In the genomic region with DNA sequence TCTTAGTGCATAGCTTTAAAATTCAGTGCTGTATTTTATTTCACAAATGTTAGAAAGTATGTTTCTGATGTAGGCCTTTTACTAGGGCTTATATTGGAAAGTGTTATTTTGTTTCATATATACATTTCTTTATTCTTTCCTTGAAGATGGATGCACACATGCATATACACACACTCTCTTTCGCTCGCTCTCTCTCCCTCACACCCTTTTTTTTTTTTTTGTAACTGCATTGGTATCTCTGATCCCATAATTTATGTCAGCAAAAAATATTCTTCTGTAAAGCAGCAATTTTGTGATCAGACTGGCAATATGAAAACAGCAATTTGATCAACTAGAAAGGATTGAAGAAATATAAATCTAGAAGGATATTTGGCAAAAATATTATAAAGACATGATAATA, we compare ENCODE assay signal across 12 cellular contexts. TPM values are rescaled to one million over a fixed set of nuclear protein-coding genes. Genes with fewer than 3 reads are reported as not detected.
A peak's percentile ranks its signal among the peaks of the same experiment; 100 is the strongest.
DNase-seq lines count a peak whose midpoint lies in the region; ATAC-seq and TF ChIP-seq lines count a peak whose summit lies in the region.
"Had no signal": no experiment of that assay in that cellular context is flagged by ENCODE, and none has a peak within 500 bp of the region (broad histone marks: within the 10 kb centered on the region; RNA-seq: fewer than 3 reads in every experiment).

No MANE protein-coding gene starts in this region.

- CTCF ChIA-PET in CD8-positive, alpha-beta memory T cell (lab: Charles Lee), result interaction anchor here (0.8 kb wide), 1 partner anchor 486 kb away, joined by 3 read pairs; no protein-coding TSS in a partner anchor

- no peaks in the 10 kb centered on the region for H3K9me3 Mint-ChIP-seq in CD8-positive, alpha-beta memory T cell
- no peaks in the 10 kb centered on the region for H3K9me3 Mint-ChIP-seq in central memory CD8-positive, alpha-beta T cell
- H3K9me3 Mint-ChIP-seq: dendritic cell treated with granulocyte-macrophage colony-stimulating factor and Interleukin-4, amounts not matched to agents 40 ng/mL and 50 ng/mL, for 4 days had no signal

- H3K4me1 ChIP-seq in CD8-positive, alpha-beta memory T cell (ENCODE audit: insufficient read depth, low read length), result peaks cover 31% of the 10 kb centered on the region
- H3K4me1 ChIP-seq in Karpas-422 (ENCODE audit: low read length) (peaks cover 55% of the 10 kb centered on the region), transverse colon (peaks cover 3 to 47% (median 27%) of the 10 kb centered on the region in 4 donors)

- H3K79me2 ChIP-seq in Karpas-422 (ENCODE audit: low read length) (peaks cover 96% of the 10 kb centered on the region), neural cell (replicated peaks; ENCODE audit: insufficient read depth, low read length) (peaks cover 84% of the 10 kb centered on the region)

- TF ChIP-seq POLR2A in transverse colon (IDR thresholded peaks at IDR 0.05), result no peak

- no peak for ATAC-seq in central memory CD8-positive, alpha-beta T cell (replicated peaks; ENCODE audit: extremely low read depth, poor library complexity, severe bottlenecking)
- no peak for ATAC-seq in HG03565 (IDR thresholded peaks at IDR 0.05; ENCODE audit: unreplicated experiment)
- ATAC-seq: left colon had no signal

- no peaks in the 10 kb centered on the region for H4K20me1 ChIP-seq in Karpas-422 (ENCODE audit: insufficient read depth, low read depth, low read length)
- no peaks in the 10 kb centered on the region for H4K20me1 ChIP-seq in neural cell (ENCODE audit: insufficient read depth)

- no peak for DNase-seq in CD8-positive, alpha-beta memory T cell
- DNase-seq in Karpas-422 (peak; percentile 51), WERI-Rb-1 (no peak), midbrain (lab: John Stamatoyannopoulos, UW) (no peak), transverse colon (no peak)
- no peak for DNase-seq in central memory CD8-positive, alpha-beta T cell (ENCODE audit: low spot score in 2 of 2)
- DNase-seq: activated CD4-positive, alpha-beta T cell treated with anti-CD3 and anti-CD28 coated beads for 1 hour; left colon; NCI-H446 had no signal

- no peaks in the 10 kb centered on the region for H3K9me3 ChIP-seq in CD8-positive, alpha-beta memory T cell (ENCODE audit: low read length)
- no peaks in the 10 kb centered on the region for H3K9me3 ChIP-seq in Karpas-422 (ENCODE audit: low read length)
- no peaks in the 10 kb centered on the region for H3K9me3 ChIP-seq in neural cell (ENCODE audit: low read length)
- H3K9me3 ChIP-seq in WERI-Rb-1 (ENCODE audit: severe bottlenecking), result no peaks in the 10 kb centered on the region
- H3K9me3 ChIP-seq in transverse colon, result no peaks in the 10 kb centered on the region

- H3F3A ChIP-seq in neural cell (ENCODE audit: insufficient read depth, low read length, poor library complexity, severe bottlenecking), result no peaks in the 10 kb centered on the region

- H3K27ac ChIP-seq in CD8-positive, alpha-beta memory T cell (ENCODE audit: low read depth, low read length), result no peak overlapping the region
- H3K27ac ChIP-seq in Karpas-422 (ENCODE audit: low read length) (0 out of 2 replicates have a peak overlapping the region, but pooled peaks have one; percentile 15), neural cell (ENCODE audit: low read length) (no peak overlapping the region), WERI-Rb-1 (no peak overlapping the region), transverse colon (peak overlapping the region in 1 of 4 donors; percentile 97)

- in situ Hi-C loops in transverse colon (cut with MboI; ENCODE audit: low pct_ligation_motif_present in 1 of 4, low pct_unique_long_range_greater_than_20kb in 1 of 4, low sequenced_read_pairs in 3 of 4), result no loop called here

- H3K4me1 Mint-ChIP-seq in CD8-positive, alpha-beta memory T cell, result peaks cover 63 to 74% (median 68%) of the 10 kb centered on the region in 3 donors
- H3K4me1 Mint-ChIP-seq in central memory CD8-positive, alpha-beta T cell, result peaks cover 52% of the 10 kb centered on the region

- H3K27me3 Mint-ChIP-seq in CD8-positive, alpha-beta memory T cell, result peaks cover 0 to 3% of the 10 kb centered on the region in 2 donors
- no peaks in the 10 kb centered on the region for H3K27me3 Mint-ChIP-seq in central memory CD8-positive, alpha-beta T cell
- H3K27me3 Mint-ChIP-seq: dendritic cell treated with granulocyte-macrophage colony-stimulating factor and Interleukin-4, amounts not matched to agents 40 ng/mL and 50 ng/mL, for 4 days had no signal

- no peak overlapping the region for H3K4me3 ChIP-seq in CD8-positive, alpha-beta memory T cell (ENCODE audit: low read length)
- H3K4me3 ChIP-seq in Karpas-422 (ENCODE audit: low read length), result peak overlapping the region; percentile 92
- peak overlapping the region; percentile 81 for H3K4me3 ChIP-seq in neural cell (ENCODE audit: low read length)
- no peak overlapping the region for H3K4me3 ChIP-seq in WERI-Rb-1 (ENCODE audit: low read depth, low read length)
- H3K4me3 ChIP-seq in transverse colon, result peak overlapping the region in 1 of 4 donors; percentile 76

- H3K4me3 Mint-ChIP-seq in CD8-positive, alpha-beta memory T cell, result peak overlapping the region; percentile 81 to 100 (median 100)
- H3K4me3 Mint-ChIP-seq in central memory CD8-positive, alpha-beta T cell, result peak overlapping the region; percentile 93
- H3K4me3 Mint-ChIP-seq: dendritic cell treated with granulocyte-macrophage colony-stimulating factor and Interleukin-4, amounts not matched to agents 40 ng/mL and 50 ng/mL, for 4 days had no signal

- H3K9ac ChIP-seq in Karpas-422 (ENCODE audit: low read length) (peak overlapping the region; percentile 89), neural cell (ENCODE audit: low read length) (peak overlapping the region; percentile 94)

- peaks cover 0 to 25% (median 0%) of the 10 kb centered on the region in 3 donors for H3K36me3 Mint-ChIP-seq in CD8-positive, alpha-beta memory T cell
- peaks cover 15% of the 10 kb centered on the region for H3K36me3 Mint-ChIP-seq in central memory CD8-positive, alpha-beta T cell (ENCODE audit: insufficient read depth)

- H3K9me2 ChIP-seq in Karpas-422 (replicated peaks; ENCODE audit: insufficient read depth, low read length), result no peaks in the 10 kb centered on the region
- no peaks in the 10 kb centered on the region for H3K9me2 ChIP-seq in neural cell (ENCODE audit: insufficient read depth, low read length)

- no peak for TF ChIP-seq RAD21 in neural cell (conservative IDR thresholded peaks at IDR 0.05)

- no peak for TF ChIP-seq CTCF in neural cell (IDR thresholded peaks at IDR 0.05; ENCODE audit: poor library complexity, severe bottlenecking)
- no peak for TF ChIP-seq CTCF in WERI-Rb-1 (IDR thresholded peaks at IDR 0.05; ENCODE audit: low read depth, low read length)
- TF ChIP-seq CTCF in transverse colon (IDR thresholded peaks at IDR 0.05), result no peak

- POLR2A ChIA-PET in CD8-positive, alpha-beta memory T cell (lab: Charles Lee), result interaction anchor here (1.3 kb wide), 1 partner anchor 623 kb away, joined by 4 read pairs; no protein-coding TSS in a partner anchor

- H2AFZ ChIP-seq in Karpas-422 (ENCODE audit: low read length), result no peak overlapping the region
- no peak overlapping the region for H2AFZ ChIP-seq in neural cell (ENCODE audit: low read depth, low read length)

- no peak for TF ChIP-seq EP300 in neural cell (conservative IDR thresholded peaks at IDR 0.05; ENCODE audit: poor library complexity, severe bottlenecking)
- no peak for TF ChIP-seq EP300 in transverse colon (IDR thresholded peaks at IDR 0.05; ENCODE audit: low read depth)

- H3K27me3 ChIP-seq in CD8-positive, alpha-beta memory T cell (ENCODE audit: insufficient read depth, low read length, poor library complexity, severe bottlenecking), result no peaks in the 10 kb centered on the region
- no peaks in the 10 kb centered on the region for H3K27me3 ChIP-seq in Karpas-422 (ENCODE audit: low read length)
- no peaks in the 10 kb centered on the region for H3K27me3 ChIP-seq in neural cell (ENCODE audit: insufficient read depth, low read depth, low read length)
- no peaks in the 10 kb centered on the region for H3K27me3 ChIP-seq in WERI-Rb-1 (ENCODE audit: insufficient read depth, low read depth, severe bottlenecking)
- no peaks in the 10 kb centered on the region for H3K27me3 ChIP-seq in transverse colon

- no peaks in the 10 kb centered on the region for H3K36me3 ChIP-seq in CD8-positive, alpha-beta memory T cell (ENCODE audit: insufficient read depth, low read length)
- H3K36me3 ChIP-seq in Karpas-422 (ENCODE audit: insufficient read depth, low read length) (peaks cover 9% of the 10 kb centered on the region; the same call in 1 of the 2 replicates), neural cell (ENCODE audit: insufficient read depth, low read length) (no peaks in the 10 kb centered on the region), WERI-Rb-1 (no peaks in the 10 kb centered on the region), transverse colon (no peaks in the 10 kb centered on the region)

- intact Hi-C loops in transverse colon (cut with DNase I; ENCODE audit: low total_unique reads), result no loop called here

- peak overlapping the region; percentile 63 to 99 (median 92) for H3K27ac Mint-ChIP-seq in CD8-positive, alpha-beta memory T cell
- H3K27ac Mint-ChIP-seq in central memory CD8-positive, alpha-beta T cell (ENCODE audit: low read depth), result peak overlapping the region; percentile 95

- peak overlapping the region; percentile 87 for H3K4me2 ChIP-seq in Karpas-422 (ENCODE audit: low read depth, low read length, poor library complexity, severe bottlenecking)
- peak overlapping the region; percentile 89 for H3K4me2 ChIP-seq in neural cell (ENCODE audit: low read length)

- WGBS in transverse colon (ENCODE audit: low coverage in 1 of 2), 2 donors, result 66 to 92% methylated on average over 2 of the region's 2 CpGs

RNA-seq across cellular contexts. Expression of gene MBD5, which starts 2.0 kb away (rescaled TPM):
- 10 to 100 TPM; 15.2 to 18.3 TPM for total RNA-seq in CD8-positive, alpha-beta memory T cell
- polyA plus RNA-seq in CD8-positive, alpha-beta memory T cell, result 16.9 TPM
- total RNA-seq in Karpas-422 (2014; rRNA removed; shearing (Covaris generic); ENCODE audit: low replicate concordance), result 19.2 and 64.7 TPM in 2 replicates
- polyA plus RNA-seq in neural cell, result 9.7 and 28.9 TPM in 2 replicates
- polyA minus RNA-seq in neural cell, result 129 and 158 TPM in 2 replicates
- total RNA-seq in transverse colon, result 10 to 100 TPM; 29.9 to 67.3 (median 52.6) TPM

RNA-seq across cellular contexts. Expression of gene ORC4, which starts 2.3 kb away (rescaled TPM):
- 10 to 100 TPM; 34.8 to 35.4 TPM for total RNA-seq in CD8-positive, alpha-beta memory T cell
- polyA plus RNA-seq in CD8-positive, alpha-beta memory T cell, result 39.3 TPM
- 20.1 and 63.1 TPM in 2 replicates for total RNA-seq in Karpas-422 (2014; rRNA removed; shearing (Covaris generic); ENCODE audit: low replicate concordance)
- polyA plus RNA-seq in neural cell, result 215 and 261 TPM in 2 replicates
- polyA minus RNA-seq in neural cell, result 247 and 362 TPM in 2 replicates
- total RNA-seq in transverse colon, result 10 to 100 TPM in 3 of 4 donors, 1 to 10 TPM in 1; 5.2 to 65.3 (median 50.1) TPM

Comparison
In these comparisons a context has a peak if more than half of its experiments do, and no peak if none do; other contexts are left out.
1. H3K4me3 ChIP-seq: peak in Karpas-422 (single experiment) and neural cell (single experiment); none in CD8-positive, alpha-beta memory T cell (single experiment) and WERI-Rb-1 (single experiment).